Comparison of ENCODE assay signal across 16 cellular contexts in genomic region chr7:2823124-2823523, GRCh38. TPM values are rescaled to one million over a fixed set of nuclear protein-coding genes. Genes with fewer than 3 reads are reported as not detected.
DNase-seq lines count a peak whose midpoint lies in the region; ATAC-seq and TF ChIP-seq lines count a peak whose summit lies in the region.
"Had no signal": no experiment of that assay in that cellular context is flagged by ENCODE, and none has a peak within 500 bp of the region (broad histone marks: within the 10 kb centered on the region; RNA-seq: fewer than 3 reads in every experiment).

No MANE protein-coding gene starts in this region.

- peak; percentile 66 for ATAC-seq in left ventricle myocardium superior
- no peak for ATAC-seq in GM18498 (IDR thresholded peaks at IDR 0.05; ENCODE audit: unreplicated experiment)
- ATAC-seq: activated T-helper 17 cell treated with anti-CD3 and anti-CD28 coated beads, Interleukin-2, amount 50 U/mL, for 72 hours; body of pancreas; T-cell had no signal

- H3K4me3 ChIP-seq in HUES48 (ENCODE audit: low read depth, low read length) (no peak overlapping the region), adrenal gland (no peak overlapping the region), sigmoid colon (no peak overlapping the region)
- H3K4me3 ChIP-seq: body of pancreas had no signal

- no peak for TF ChIP-seq EP300 in sigmoid colon (IDR thresholded peaks at IDR 0.05)

- H3K4me1 ChIP-seq in HUES48 (ENCODE audit: control insufficient read depth, insufficient read depth, low read length) (peaks cover 84% of the 10 kb centered on the region), adrenal gland (replicated peaks in 1 of 2) (peaks cover 19 to 58% of the 10 kb centered on the region in 2 donors), sigmoid colon (peaks cover 0 to 77% (median 62%) of the 10 kb centered on the region in 4 donors)

- H3K27me3 ChIP-seq in HUES48 (ENCODE audit: control insufficient read depth, insufficient read depth, low read length): no peaks in the 10 kb centered on the region
- H3K27me3 ChIP-seq in adrenal gland: no peaks in the 10 kb centered on the region
- no peaks in the 10 kb centered on the region for H3K27me3 ChIP-seq in sigmoid colon
- H3K27me3 ChIP-seq: body of pancreas had no signal

- H3K27ac ChIP-seq in HUES48 (ENCODE audit: low read depth, low read length) (peak overlapping the region; percentile 92), adrenal gland (peak overlapping the region in 3 of 5 donors; percentile 27 to 77 (median 72)), sigmoid colon (peak overlapping the region in 3 of 4 donors; percentile 26 to 48 (median 30))

- no peaks in the 10 kb centered on the region for H3K36me3 ChIP-seq in HUES48 (ENCODE audit: control insufficient read depth, insufficient read depth, low read length)
- no peaks in the 10 kb centered on the region for H3K36me3 ChIP-seq in adrenal gland (replicated peaks in 1 of 2)
- no peaks in the 10 kb centered on the region for H3K36me3 ChIP-seq in sigmoid colon

- no peak overlapping the region for H3K9ac ChIP-seq in HUES48 (ENCODE audit: low read depth, low read length)

- 70 to 79% (median 75%) methylated on average over 6 of the region's 6 CpGs for WGBS in adrenal gland, 4 donors
- WGBS in sigmoid colon, 2 donors: 91 to 95% methylated on average over 6 of the region's 6 CpGs

- DNase-seq in adrenal gland: peak in 1 of 7 donors; percentile 49
- peak; percentile 55 for DNase-seq in left ventricle myocardium superior
- peak; percentile 13 for DNase-seq in sigmoid colon
- no peak for DNase-seq in NCI-H748 (lab: John Stamatoyannopoulos, UW; ENCODE audit: unreplicated experiment)
- no peak for DNase-seq in GM13976 (ENCODE audit: low spot score)
- no peak for DNase-seq in RPMI8226
- DNase-seq: activated CD4-positive, alpha-beta T cell treated with anti-CD3 and anti-CD28 coated beads, Interleukin-2, amount 50 U/mL, for 48 hours; body of pancreas; GDM1; HCEC 1CT; NCI-H2171 treated with DMSO at 0.1 percent for 48 hours; stimulated activated CD4-positive, alpha-beta T cell treated with anti-CD3 and anti-CD28 coated beads, Interleukin-2, amount 100 ng/mL, for 24 hours; T-cell had no signal

- H3K9me3 ChIP-seq in HUES48 (ENCODE audit: control insufficient read depth, insufficient read depth, low read length) (no peaks in the 10 kb centered on the region), adrenal gland (replicated peaks in 1 of 3) (no peaks in the 10 kb centered on the region), sigmoid colon (no peaks in the 10 kb centered on the region)
- H3K9me3 ChIP-seq: body of pancreas had no signal

- no peak for TF ChIP-seq CTCF in adrenal gland (IDR thresholded peaks at IDR 0.05)
- TF ChIP-seq CTCF in sigmoid colon (IDR thresholded peaks at IDR 0.05): no peak
- no peak for TF ChIP-seq CTCF in GM13976 (IDR thresholded peaks at IDR 0.05; ENCODE audit: borderline replicate concordance, control extremely low read depth, extremely low read depth, insufficient read depth, missing control alignments)

- intact Hi-C loops in adrenal gland (cut with DNase I) (loop anchor here in 1 of 2 donors (2.0 kb wide), 1 partner anchor 26 kb away; no protein-coding TSS in a partner anchor), left ventricle myocardium superior (cut with micrococcal nuclease) (no loop called here), sigmoid colon (cut with DNase I) (no loop called here)

- no peak for TF ChIP-seq POLR2A in adrenal gland (IDR thresholded peaks at IDR 0.05)
- TF ChIP-seq POLR2A in sigmoid colon (IDR thresholded peaks at IDR 0.05): no peak

- in situ Hi-C loops in GM13976 (cut with MboI; ENCODE audit: low sequenced_read_pairs, unreplicated experiment): no loop called here

RNA-seq across cellular contexts. Expression of gene GNA12, which starts 21.0 kb away (rescaled TPM):
- total RNA-seq in adrenal gland (10 to 100 TPM; 34.1 to 65.1 (median 52.6) TPM), left ventricle myocardium superior (40.4 TPM), sigmoid colon (10 to 100 TPM; 21.4 to 46.5 (median 24.6) TPM)
- polyA plus RNA-seq in adrenal gland (10 to 100 TPM in 2 of 3 donors, 1 to 10 TPM in 1; 8.2 to 30.9 (median 16.9) TPM), sigmoid colon (10 to 100 TPM; 13.2 to 22.7 (median 18.6) TPM)

Comparison
In these comparisons a context has a peak if more than half of its experiments do, and no peak if none do; other contexts are left out.
1. H3K27ac ChIP-seq: peak in every context shown above with its lines; median percentile 92 in HUES48; 72 in adrenal gland; 30 in sigmoid colon.
2. DNase-seq: peak in left ventricle myocardium superior (single experiment) and sigmoid colon (single experiment); none in NCI-H748 (single experiment), GM13976 (single experiment) and RPMI8226 (single experiment).